ENCODE assay signal across 1 cellular context in the genomic region with DNA sequence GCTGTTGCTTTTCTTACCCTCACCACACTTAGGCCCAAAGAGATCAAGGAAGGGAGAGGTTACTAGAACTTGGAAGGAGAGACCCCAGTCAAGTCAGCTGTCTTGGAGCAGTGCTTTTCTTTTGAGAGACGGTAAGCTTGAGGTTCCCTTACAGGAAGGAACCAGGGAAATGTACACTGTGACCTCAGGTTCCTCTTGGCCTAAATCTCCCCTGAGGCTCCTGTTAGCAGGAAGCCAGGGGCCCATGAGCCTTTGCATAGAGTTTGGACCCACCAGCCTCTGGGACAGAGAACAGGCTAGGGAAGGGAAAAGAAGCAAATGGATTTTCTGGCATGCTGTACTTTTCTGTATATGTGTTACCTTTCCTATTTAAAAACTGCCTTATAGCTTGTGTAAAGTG.
TF ChIP-seq lines count a peak whose summit lies in the region.

No MANE protein-coding gene starts in this region.

TF ChIP-seq in endothelial cell of umbilical vein, 7 proteins besides CTCF, POLR2A, EP300 and RAD21:
- TF ChIP-seq POLR2AphosphoS5 (IDR thresholded peaks at IDR 0.05; ENCODE audit: insufficient read depth, low read depth, low read length) (no peak), GATA2 (IDR thresholded peaks at IDR 0.05; ENCODE audit: insufficient read depth, insufficient read length, low read depth, low read length) (no peak), JUN (IDR thresholded peaks at IDR 0.05; ENCODE audit: borderline replicate concordance, insufficient read depth, insufficient read length, low read depth) (no peak), FOS (IDR thresholded peaks at IDR 0.05; ENCODE audit: borderline replicate concordance, insufficient read depth, low read length) (no peak), EZH2 (IDR thresholded peaks at IDR 0.05; ENCODE audit: borderline replicate concordance, low read depth, low read length, severe bottlenecking) (no peak), MYC (IDR thresholded peaks at IDR 0.05; ENCODE audit: low read depth, low read length) (no peak)
- TF ChIP-seq, protein P1, sequence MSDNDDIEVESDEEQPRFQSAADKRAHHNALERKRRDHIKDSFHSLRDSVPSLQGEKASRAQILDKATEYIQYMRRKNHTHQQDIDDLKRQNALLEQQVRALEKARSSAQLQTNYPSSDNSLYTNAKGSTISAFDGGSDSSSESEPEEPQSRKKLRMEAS (IDR thresholded peaks at IDR 0.05; ENCODE audit: insufficient read depth, insufficient read length), result no peak
